ENCODE assay signal across 20 cellular contexts in the genomic region with DNA sequence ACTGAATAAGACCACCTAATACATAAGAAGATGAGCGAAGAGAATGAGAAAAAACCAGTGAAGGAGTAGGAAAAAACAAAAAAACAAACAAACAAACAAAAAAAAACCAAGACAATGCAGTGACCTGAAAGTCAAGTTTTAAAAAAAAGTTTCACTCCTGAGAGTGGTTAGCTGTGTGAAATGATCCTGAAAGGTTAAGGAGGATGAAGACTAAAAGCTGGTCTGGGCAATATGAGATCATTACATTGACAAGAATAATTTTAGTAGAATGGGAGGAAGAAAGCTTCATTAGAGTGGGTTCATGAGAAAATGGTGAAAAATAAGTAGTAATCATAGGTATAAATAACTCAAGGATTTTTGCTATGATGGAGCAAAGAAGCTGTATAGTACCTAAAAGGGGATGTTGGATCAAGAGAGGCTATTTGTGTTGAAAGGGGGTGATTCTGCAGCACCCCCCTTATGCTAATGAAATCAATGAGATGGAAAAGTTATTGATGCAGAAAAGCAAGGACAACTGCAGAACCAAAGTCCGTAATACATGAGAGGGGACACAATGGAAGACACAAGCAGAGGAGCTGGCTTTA.
A peak's percentile ranks its signal among the peaks of the same experiment; 100 is the strongest.
DNase-seq lines count a peak whose midpoint lies in the region; ATAC-seq and TF ChIP-seq lines count a peak whose summit lies in the region.
"Had no signal": no experiment of that assay in that cellular context is flagged by ENCODE, and none has a peak within 500 bp of the region (broad histone marks: within the 10 kb centered on the region; RNA-seq: fewer than 3 reads in every experiment).

No MANE protein-coding gene starts in this region.

- H3K9me3 Mint-ChIP-seq in nephron progenitor cell = no peaks in the 10 kb centered on the region
- H3K9me3 Mint-ChIP-seq in CD8-positive, alpha-beta T cell = no peaks in the 10 kb centered on the region
- H3K9me3 Mint-ChIP-seq in activated CD4-positive, alpha-beta memory T cell treated with anti-CD3 and anti-CD28 coated beads, Interleukin-2, amount 10 ng/mL, durations not matched to agents 7 days and 5 days = no peaks in the 10 kb centered on the region

- intact Hi-C loops in CD8-positive, alpha-beta T cell (cut with DNase I, micrococcal nuclease) = no loop called here

- TF ChIP-seq CTCF in nephron progenitor cell (IDR thresholded peaks at IDR 0.05) = no peak
- TF ChIP-seq CTCF in CD8-positive, alpha-beta T cell (IDR thresholded peaks at IDR 0.05) = no peak

- ATAC-seq in GM18870 (IDR thresholded peaks at IDR 0.05; ENCODE audit: unreplicated experiment) (peak; percentile 75), GM21447 (IDR thresholded peaks at IDR 0.05; ENCODE audit: unreplicated experiment) (peak; percentile 76), HG03342 (IDR thresholded peaks at IDR 0.05; ENCODE audit: unreplicated experiment) (peak; percentile 62)
- ATAC-seq in CD8-positive, alpha-beta T cell = no peak
- ATAC-seq: heart right ventricle, sciatic nerve, T-cell had no signal

- CTCF ChIA-PET in CD8-positive, alpha-beta T cell (lab: Charles Lee) = interaction anchor here (1.0 kb wide), 1 partner anchor 19 kb away, joined by 3 read pairs; no protein-coding TSS in a partner anchor
- CTCF ChIA-PET in activated CD4-positive, alpha-beta memory T cell treated with anti-CD3 and anti-CD28 coated beads, Interleukin-2, amount 10 ng/mL, durations not matched to agents 7 days and 5 days (lab: Charles Lee) = no interaction called here

- H3K4me1 Mint-ChIP-seq in nephron progenitor cell = peaks cover 18% of the 10 kb centered on the region
- peaks cover 23% of the 10 kb centered on the region for H3K4me1 Mint-ChIP-seq in CD8-positive, alpha-beta T cell (ENCODE audit: low read depth)
- H3K4me1 Mint-ChIP-seq in activated CD4-positive, alpha-beta memory T cell treated with anti-CD3 and anti-CD28 coated beads, Interleukin-2, amount 10 ng/mL, durations not matched to agents 7 days and 5 days = peaks cover 5% of the 10 kb centered on the region

- H3K27me3 ChIP-seq in CD8-positive, alpha-beta T cell (ENCODE audit: insufficient read depth, low read length) = no peaks in the 10 kb centered on the region
- H3K27me3 ChIP-seq: heart right ventricle, neutrophil, testis had no signal

- no peaks in the 10 kb centered on the region for H3K9me3 ChIP-seq in CD8-positive, alpha-beta T cell (ENCODE audit: low read length)
- H3K9me3 ChIP-seq: heart right ventricle, neutrophil, testis had no signal

- peaks cover 3% of the 10 kb centered on the region for H3K4me1 ChIP-seq in CD8-positive, alpha-beta T cell (ENCODE audit: insufficient read depth, low read length)

- H3K4me3 ChIP-seq in CD8-positive, alpha-beta T cell (ENCODE audit: low read depth, low read length) = no peak overlapping the region
- H3K4me3 ChIP-seq: heart right ventricle, testis had no signal

- POLR2A ChIA-PET in CD8-positive, alpha-beta T cell (lab: Charles Lee) = no interaction called here
- POLR2A ChIA-PET in activated CD4-positive, alpha-beta memory T cell treated with anti-CD3 and anti-CD28 coated beads, Interleukin-2, amount 10 ng/mL, durations not matched to agents 7 days and 5 days (lab: Charles Lee) = no interaction called here

- peaks cover 59% of the 10 kb centered on the region for H3K36me3 Mint-ChIP-seq in nephron progenitor cell (ENCODE audit: low read depth)
- peaks cover 53% of the 10 kb centered on the region for H3K36me3 Mint-ChIP-seq in CD8-positive, alpha-beta T cell
- H3K36me3 Mint-ChIP-seq in activated CD4-positive, alpha-beta memory T cell treated with anti-CD3 and anti-CD28 coated beads, Interleukin-2, amount 10 ng/mL, durations not matched to agents 7 days and 5 days (ENCODE audit: low read depth) = peaks cover 50% of the 10 kb centered on the region

- H3K27me3 Mint-ChIP-seq in nephron progenitor cell (ENCODE audit: low read depth, poor library complexity) = no peaks in the 10 kb centered on the region
- H3K27me3 Mint-ChIP-seq in CD8-positive, alpha-beta T cell (ENCODE audit: low read depth) = no peaks in the 10 kb centered on the region
- H3K27me3 Mint-ChIP-seq in activated CD4-positive, alpha-beta memory T cell treated with anti-CD3 and anti-CD28 coated beads, Interleukin-2, amount 10 ng/mL, durations not matched to agents 7 days and 5 days = no peaks in the 10 kb centered on the region
- H3K27me3 Mint-ChIP-seq: activated B cell treated with CpG ODN at 0.5 μM for 24 hours; activated naive CD8-positive, alpha-beta T cell; T-cell had no signal

- H3K27ac ChIP-seq in CD8-positive, alpha-beta T cell (ENCODE audit: low read depth, low read length) = no peak overlapping the region
- H3K27ac ChIP-seq: C4-2B, heart right ventricle, neutrophil, testis had no signal

- H3K36me3 ChIP-seq in CD8-positive, alpha-beta T cell (ENCODE audit: insufficient read depth, low read length) = no peaks in the 10 kb centered on the region

- no peak overlapping the region for H3K4me3 Mint-ChIP-seq in nephron progenitor cell
- H3K4me3 Mint-ChIP-seq in CD8-positive, alpha-beta T cell = no peak overlapping the region
- H3K4me3 Mint-ChIP-seq in activated CD4-positive, alpha-beta memory T cell treated with anti-CD3 and anti-CD28 coated beads, Interleukin-2, amount 10 ng/mL, durations not matched to agents 7 days and 5 days = no peak overlapping the region
- H3K4me3 Mint-ChIP-seq: activated B cell treated with CpG ODN at 0.5 μM for 24 hours; activated naive CD8-positive, alpha-beta T cell; H9; T-cell had no signal

- peak overlapping the region; percentile 64 for H3K27ac Mint-ChIP-seq in nephron progenitor cell
- no peak overlapping the region for H3K27ac Mint-ChIP-seq in CD8-positive, alpha-beta T cell
- H3K27ac Mint-ChIP-seq in activated CD4-positive, alpha-beta memory T cell treated with anti-CD3 and anti-CD28 coated beads, Interleukin-2, amount 10 ng/mL, durations not matched to agents 7 days and 5 days = no peak overlapping the region
- H3K27ac Mint-ChIP-seq: activated B cell treated with CpG ODN at 0.5 μM for 24 hours; activated naive CD8-positive, alpha-beta T cell had no signal

- DNase-seq in nephron progenitor cell = no peak
- no peak for DNase-seq in CD8-positive, alpha-beta T cell
- DNase-seq in A172 (ENCODE audit: low spot score) = no peak
- no peak for DNase-seq in activated CD4-positive, alpha-beta memory T cell treated with anti-CD3 and anti-CD28 coated beads, Interleukin-2, amount 10 ng/mL, durations not matched to agents 7 days and 5 days
- DNase-seq: activated B cell treated with CpG ODN at 0.5 μM for 24 hours; activated CD8-positive, alpha-beta memory T cell treated with anti-CD3 and anti-CD28 coated beads, Interleukin-2, amount 50 U/mL, for 4 hours; H9; heart right ventricle; mesendoderm; NCI-H1436; NK-92 treated with Interleukin-12 subunit alpha and Interleukin-12 subunit beta, amount 100 ng/mL, for 24 hours; T-cell; testis had no signal
